Comparison of ENCODE assay signal across 15 cellular contexts in the genomic region with DNA sequence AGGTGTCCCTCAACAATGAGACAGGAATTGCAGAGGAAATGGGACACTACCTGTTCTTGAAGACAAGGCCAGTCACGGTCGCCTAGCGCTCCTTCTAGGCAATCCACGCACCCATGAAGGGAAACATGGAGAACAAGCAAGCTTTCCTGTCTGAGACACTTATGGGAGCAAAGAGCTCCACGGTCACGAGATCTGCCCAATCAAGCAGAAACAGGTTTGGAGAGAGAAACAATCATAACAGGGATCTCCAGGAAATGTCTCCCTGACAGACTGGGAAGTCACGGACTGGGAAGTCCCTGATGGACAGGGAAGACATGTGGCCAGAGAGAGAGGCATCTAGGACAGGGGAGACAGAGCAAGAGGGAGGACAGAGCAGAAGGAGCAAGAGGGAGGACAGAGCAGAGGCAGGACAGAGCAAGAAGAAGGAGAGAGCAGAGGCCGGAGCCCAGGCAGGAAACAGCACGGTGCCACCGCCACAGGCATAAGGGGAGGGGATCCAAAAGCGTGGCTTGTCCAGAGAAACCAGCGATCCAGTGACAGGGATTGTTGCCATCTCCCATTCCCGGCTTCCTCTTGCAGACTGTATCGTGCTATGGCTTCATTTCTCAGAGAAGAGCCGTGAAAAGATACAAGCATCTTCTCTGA.
A peak's percentile ranks its signal among the peaks of the same experiment; 100 is the strongest.
DNase-seq lines count a peak whose midpoint lies in the region; ATAC-seq and TF ChIP-seq lines count a peak whose summit lies in the region.
"Had no signal": no experiment of that assay in that cellular context is flagged by ENCODE, and none has a peak within 500 bp of the region (broad histone marks: within the 10 kb centered on the region; RNA-seq: fewer than 3 reads in every experiment).

No MANE protein-coding gene starts in this region.

- no peak overlapping the region for H3K27ac Mint-ChIP-seq in MCF 10A (ENCODE audit: low read depth, unreplicated experiment)
- peak overlapping the region; percentile 83 for H3K27ac Mint-ChIP-seq in T-helper 17 cell
- H3K27ac Mint-ChIP-seq in naive B cell: peak overlapping the region in 1 of 6 donors; percentile 32
- H3K27ac Mint-ChIP-seq in type B pancreatic cell: no peak overlapping the region
- H3K27ac Mint-ChIP-seq: activated CD8-positive, alpha-beta T cell treated with anti-CD3 and anti-CD28 coated beads, Interleukin-2, amount 10 ng/mL, durations not matched to agents 7 days and 5 days; H9 had no signal

- no peak for DNase-seq in MCF 10A (ENCODE audit: unreplicated experiment)
- DNase-seq in breast epithelium (ENCODE audit: low spot score in 2 of 2): no peak
- DNase-seq in T-helper 17 cell: no peak
- no peak for DNase-seq in naive B cell
- no peak for DNase-seq in type B pancreatic cell (ENCODE audit: extremely low spot score, unreplicated experiment)
- no peak for DNase-seq in RPMI8226
- no peak for DNase-seq in NK-92 (lab: John Stamatoyannopoulos, UW; ENCODE audit: unreplicated experiment)
- no peak for DNase-seq in iPS-NIHi11 (ENCODE audit: low spot score)
- DNase-seq: activated CD8-positive, alpha-beta T cell treated with anti-CD3 and anti-CD28 coated beads, Interleukin-2, amount 10 ng/mL, durations not matched to agents 7 days and 5 days; NCI-H187 treated with DMSO at 0.1 percent for 48 hours; NCI-H345; stimulated activated naive CD4-positive, alpha-beta T cell; upper lobe of right lung had no signal

- no peaks in the 10 kb centered on the region for H3K36me3 ChIP-seq in breast epithelium
- H3K36me3 ChIP-seq: heart left ventricle, upper lobe of right lung had no signal

- TF ChIP-seq POLR2A in breast epithelium (IDR thresholded peaks at IDR 0.05): no peak

- no TSS peak for BruUV-seq in MCF 10A (replicated peaks; lab: Mats Ljungman, UMichigan)

- peaks cover 14% of the 10 kb centered on the region for H3K27me3 Mint-ChIP-seq in MCF 10A (ENCODE audit: insufficient read depth, unreplicated experiment)
- peaks cover 82% of the 10 kb centered on the region for H3K27me3 Mint-ChIP-seq in T-helper 17 cell
- H3K27me3 Mint-ChIP-seq in naive B cell: peaks cover 48 to 96% (median 85%) of the 10 kb centered on the region in 3 donors
- H3K27me3 Mint-ChIP-seq in type B pancreatic cell: peaks cover 89% of the 10 kb centered on the region

- POLR2A ChIA-PET in MCF 10A (lab: Yijun Ruan, JAX): interaction anchor here (0.6 to 0.7 kb wide), 2 partner anchors 284 to 476 kb away, joined by 3 to 4 read pairs; no protein-coding TSS in a partner anchor

- CTCF ChIA-PET in MCF 10A (lab: Yijun Ruan, JAX): no interaction called here

- no peaks in the 10 kb centered on the region for H3K9me3 ChIP-seq in breast epithelium
- H3K9me3 ChIP-seq in T-helper 17 cell (ENCODE audit: control insufficient read depth, low read length, poor library complexity, severe bottlenecking): no peaks in the 10 kb centered on the region
- H3K9me3 ChIP-seq: heart left ventricle, upper lobe of right lung had no signal

- intact Hi-C loops in MCF 10A (cut with micrococcal nuclease): no loop called here
- intact Hi-C loops in breast epithelium (cut with DNase I; ENCODE audit: low total_unique reads): no loop called here

- peaks cover 7 to 10% of the 10 kb centered on the region in 2 donors for H3K4me1 ChIP-seq in breast epithelium

- no peak for TF ChIP-seq CTCF in MCF 10A (IDR thresholded peaks at IDR 0.05; ENCODE audit: unreplicated experiment)
- TF ChIP-seq CTCF in breast epithelium (IDR thresholded peaks at IDR 0.05): no peak
- TF ChIP-seq CTCF in type B pancreatic cell (conservative IDR thresholded peaks at IDR 0.05): no peak

- H3K9me3 Mint-ChIP-seq in MCF 10A (ENCODE audit: unreplicated experiment) (peaks cover 2% of the 10 kb centered on the region), naive B cell (peaks cover 0 to 9% (median 1%) of the 10 kb centered on the region in 7 donors), type B pancreatic cell (no peaks in the 10 kb centered on the region)

- ATAC-seq in T-helper 17 cell (no peak), naive B cell (ENCODE audit: low read depth in 2 of 2) (no peak)
- ATAC-seq: activated CD8-positive, alpha-beta T cell treated with anti-CD3 and anti-CD28 coated beads, Interleukin-2, amount 10 ng/mL, durations not matched to agents 7 days and 5 days; heart left ventricle; upper lobe of right lung had no signal

- peaks cover 27% of the 10 kb centered on the region for H3K4me1 Mint-ChIP-seq in MCF 10A (ENCODE audit: insufficient read depth, unreplicated experiment)
- peaks cover 51% of the 10 kb centered on the region for H3K4me1 Mint-ChIP-seq in T-helper 17 cell
- peaks cover 38 to 73% (median 49%) of the 10 kb centered on the region in 3 donors for H3K4me1 Mint-ChIP-seq in naive B cell
- peaks cover 15% of the 10 kb centered on the region for H3K4me1 Mint-ChIP-seq in type B pancreatic cell (ENCODE audit: unreplicated experiment)

- H3K27me3 ChIP-seq in breast epithelium: no peaks in the 10 kb centered on the region

- H3K4me3 ChIP-seq in breast epithelium: no peak overlapping the region

- H3K4me3 Mint-ChIP-seq in MCF 10A (ENCODE audit: unreplicated experiment): peak overlapping the region; percentile 74
- H3K4me3 Mint-ChIP-seq in T-helper 17 cell: peak overlapping the region; percentile 80
- peak overlapping the region in 7 of 8 donors; percentile 34 to 87 (median 62) for H3K4me3 Mint-ChIP-seq in naive B cell
- peak overlapping the region; percentile 73 for H3K4me3 Mint-ChIP-seq in type B pancreatic cell

- H3K27ac ChIP-seq in breast epithelium: no peak overlapping the region
- H3K27ac ChIP-seq: upper lobe of right lung had no signal

- H3K36me3 Mint-ChIP-seq in MCF 10A (ENCODE audit: insufficient read depth, unreplicated experiment): peaks cover 5% of the 10 kb centered on the region
- peaks cover 2% of the 10 kb centered on the region for H3K36me3 Mint-ChIP-seq in T-helper 17 cell (ENCODE audit: low read depth)
- peaks cover 0 to 25% of the 10 kb centered on the region in 2 donors for H3K36me3 Mint-ChIP-seq in naive B cell
- no peaks in the 10 kb centered on the region for H3K36me3 Mint-ChIP-seq in type B pancreatic cell
